8 cellular contexts compared by ENCODE assay signal in the genomic region with DNA sequence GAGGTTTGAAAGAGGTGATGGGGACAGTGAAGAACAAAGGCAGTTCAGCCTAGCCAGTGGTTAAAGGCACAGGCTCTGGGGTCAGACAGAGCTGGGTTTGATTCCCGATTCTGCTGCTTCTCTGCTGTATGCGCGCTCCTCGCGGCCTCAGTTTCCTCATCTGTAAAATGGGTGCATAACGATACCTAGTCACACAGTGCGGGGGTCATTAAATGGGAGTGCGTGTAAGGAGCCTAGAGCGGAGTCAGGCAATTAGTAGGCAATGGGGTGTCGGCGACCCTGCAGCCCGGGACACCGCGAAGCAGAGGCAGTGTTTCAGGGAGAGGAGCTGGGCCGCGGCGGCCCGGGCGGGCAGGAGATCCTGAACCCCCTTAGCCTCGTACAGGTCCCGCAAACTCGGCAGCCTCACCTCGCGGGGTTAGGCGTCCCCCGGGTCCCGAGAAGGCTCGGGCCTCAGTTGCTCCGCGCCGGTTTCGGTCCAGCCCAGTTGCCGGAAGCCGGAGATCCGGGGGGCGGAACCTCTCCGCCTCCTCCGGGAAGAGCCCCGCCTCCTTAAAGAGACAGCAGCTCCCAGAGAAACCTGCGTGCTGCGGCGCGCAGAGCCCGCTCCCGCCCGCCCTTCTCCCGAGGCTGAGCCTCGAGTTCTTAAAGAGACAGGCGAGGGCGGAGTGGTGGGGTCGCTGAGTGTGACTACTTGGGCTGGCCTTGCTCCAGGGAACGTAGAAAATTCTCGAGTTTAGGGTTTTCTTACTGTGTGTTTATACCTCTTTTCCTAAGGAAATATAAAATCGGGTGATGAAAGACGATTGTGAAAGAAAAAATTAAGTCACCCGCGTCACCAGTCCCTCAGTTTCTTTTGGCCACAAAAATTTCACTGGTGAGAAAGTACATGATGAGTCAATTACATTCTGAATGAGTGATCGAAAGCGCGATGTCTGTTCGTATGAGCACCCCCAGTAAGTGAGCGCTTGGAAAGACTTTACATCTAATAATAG. TPM values are rescaled to one million over a fixed set of nuclear protein-coding genes. Genes with fewer than 3 reads are reported as not detected.
DNase-seq lines count a peak whose midpoint lies in the region; ATAC-seq and TF ChIP-seq lines count a peak whose summit lies in the region.

A gene (minus strand): TSS at position 494 of the 995 bp plus-strand sequence. CDS start 860 bp downstream, outside the sequence.

- TF ChIP-seq CTCF in PC-9 (conservative IDR thresholded peaks at IDR 0.05), result no peak

- H3K4me1 ChIP-seq in PC-9 (replicated peaks; ENCODE audit: insufficient read depth) (peaks cover 25% of the 10 kb centered on the region), muscle layer of colon (ENCODE audit: insufficient read depth, low read length) (peaks cover 16% of the 10 kb centered on the region)

- H2AFZ ChIP-seq in PC-9, result peak within 1 kb of the TSS; percentile 98

- H3K27me3 ChIP-seq in PC-9 (ENCODE audit: insufficient read depth, low read depth), result no peaks in the 10 kb centered on the region
- no peaks in the 10 kb centered on the region for H3K27me3 ChIP-seq in muscle layer of colon (ENCODE audit: control insufficient read depth in 1 of 2, insufficient read depth in 2 of 2, low read length in 2 of 2)

- CTCF ChIA-PET in PC-9 (lab: Charles Lee), result interaction anchor here (0.7 kb wide), 1 partner anchor 56 kb away, joined by 4 read pairs; a partner anchor contains a TSS

- H3K27ac ChIP-seq in PC-9, result peak within 1 kb of the TSS; percentile 81
- H3K27ac ChIP-seq in muscle layer of colon (ENCODE audit: low read depth, low read length), result peak within 1 kb of the TSS; percentile 71

- no peaks in the 10 kb centered on the region for H3K9me3 ChIP-seq in PC-9 (ENCODE audit: insufficient read depth, low read depth)
- no peaks in the 10 kb centered on the region for H3K9me3 ChIP-seq in muscle layer of colon (ENCODE audit: low read length)

- peaks cover 14% of the 10 kb centered on the region; the same call in 1 of the 2 replicates for H3F3A ChIP-seq in PC-9 (ENCODE audit: insufficient read depth, low read depth)

- H4K20me1 ChIP-seq in PC-9 (ENCODE audit: insufficient read depth), result no peaks in the 10 kb centered on the region

- intact Hi-C loops in PC-9 (cut with micrococcal nuclease; ENCODE audit: unreplicated experiment), result loop anchor here (2.0 kb wide), 1 partner anchor 67 kb away; no protein-coding TSS in a partner anchor

- TF ChIP-seq RAD21 in Ishikawa (IDR thresholded peaks at IDR 0.05; ENCODE audit: low read depth), result no peak

- TF ChIP-seq EP300 in Ishikawa (IDR thresholded peaks at IDR 0.05; ENCODE audit: borderline replicate concordance), result no peak

- ATAC-seq in GM21576 (IDR thresholded peaks at IDR 0.05; ENCODE audit: unreplicated experiment) (peak; percentile 77), esophagus mucosa (peak; percentile 98)

- peaks cover 6% of the 10 kb centered on the region for H3K79me2 ChIP-seq in PC-9 (ENCODE audit: low read depth)

- DNase-seq in DMS53 (lab: John Stamatoyannopoulos, UW) (peak; percentile 98), PC-9 (peak; percentile 80 to 89)
- peak; percentile 90 to 92 for DNase-seq in activated T-cell treated with anti-CD3 and anti-CD28 coated beads, Interleukin-2, amount 50 U/mL, for 48 hours
- DNase-seq in stimulated activated CD8-positive, alpha-beta memory T cell treated with anti-CD3 and anti-CD28 coated beads, Interleukin-7, amount 100 ng/mL, for 1 hour (ENCODE audit: low read depth in 2 of 2), result peak; percentile 65 to 71

- peak within 1 kb of the TSS; percentile 91 for H3K4me2 ChIP-seq in PC-9

- no peaks in the 10 kb centered on the region for H3K9me2 ChIP-seq in PC-9 (ENCODE audit: insufficient read depth)

- BruUV-seq in PC-9 (replicated peaks; lab: Mats Ljungman, UMichigan), result TSS peak; percentile 40

- POLR2A ChIA-PET in PC-9 (lab: Charles Lee; ENCODE audit: unreplicated experiment), result interaction anchor here (0.5 to 1.1 kb wide), 6 partner anchors 13 to 163 kb away, joined by 3 to 12 read pairs (median 4); a partner anchor contains a TSS

- H3K4me3 ChIP-seq in PC-9 (peak within 1 kb of the TSS; percentile 83), muscle layer of colon (ENCODE audit: low read depth in 1 of 2, low read length in 2 of 2) (peak within 1 kb of the TSS; percentile 92 to 100)

- H3K36me3 ChIP-seq in PC-9 (ENCODE audit: low read depth), result no peaks in the 10 kb centered on the region
- H3K36me3 ChIP-seq in muscle layer of colon (ENCODE audit: insufficient read depth, low read length), result peaks cover 4% of the 10 kb centered on the region

- H3K9ac ChIP-seq in muscle layer of colon (ENCODE audit: low read length), result peak within 1 kb of the TSS; percentile 90

TF ChIP-seq in Ishikawa, 13 proteins besides CTCF, POLR2A, EP300 and RAD21:
- TF ChIP-seq, protein P1, sequence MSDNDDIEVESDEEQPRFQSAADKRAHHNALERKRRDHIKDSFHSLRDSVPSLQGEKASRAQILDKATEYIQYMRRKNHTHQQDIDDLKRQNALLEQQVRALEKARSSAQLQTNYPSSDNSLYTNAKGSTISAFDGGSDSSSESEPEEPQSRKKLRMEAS (IDR thresholded peaks at IDR 0.05), result peak; percentile 93
- TF ChIP-seq TAF1 (IDR thresholded peaks at IDR 0.05; ENCODE audit: low read depth), result peak; percentile 69; the same call in 1 of the 2 replicates
- TF ChIP-seq ZBTB7A (IDR thresholded peaks at IDR 0.05; ENCODE audit: low read depth), result no peak
- no peak for TF ChIP-seq EGR1 (IDR thresholded peaks at IDR 0.05)
- TF ChIP-seq TCF12 (IDR thresholded peaks at IDR 0.05; ENCODE audit: low read depth), result no peak
- no peak for TF ChIP-seq CREB1 (IDR thresholded peaks at IDR 0.05; ENCODE audit: low read depth)
- no peak for TF ChIP-seq NFIC (IDR thresholded peaks at IDR 0.05)
TF ChIP-seq in Ishikawa: peak in this region for 2.

RNA-seq across cellular contexts. Expression of the gene that starts here (rescaled TPM):
- total RNA-seq in PC-9 (2021) (23.3 and 26.1 TPM in 2 replicates), esophagus mucosa (20.1 TPM)

Comparison
In these comparisons a context has a peak if more than half of its experiments do, and no peak if none do; other contexts are left out.
1. Peak in every context shown above with its lines: DNase-seq, ATAC-seq, H3K4me3 ChIP-seq and H3K27ac ChIP-seq.